14 cellular contexts compared by ENCODE assay signal in genomic region chrX:105063743-105064142, GRCh38.
DNase-seq lines count a peak whose midpoint lies in the region; ATAC-seq and TF ChIP-seq lines count a peak whose summit lies in the region.
"Had no signal": no experiment of that assay in that cellular context is flagged by ENCODE, and none has a peak within 500 bp of the region (broad histone marks: within the 10 kb centered on the region; RNA-seq: fewer than 3 reads in every experiment).

No MANE protein-coding gene starts in this region.

- no peaks in the 10 kb centered on the region for H3K9me2 ChIP-seq in SK-N-SH

- H3K4me2 ChIP-seq in SK-N-SH = no peak overlapping the region

- ATAC-seq in GM18502 (IDR thresholded peaks at IDR 0.05; ENCODE audit: poor library complexity, unreplicated experiment) = no peak

- no peaks in the 10 kb centered on the region for H3K36me3 Mint-ChIP-seq in endodermal cell (ENCODE audit: low read depth)

- H3K27ac ChIP-seq in endodermal cell (ENCODE audit: low read depth, low read length) (no peak overlapping the region), SK-N-SH (ENCODE audit: low read depth in 2 of 2, low read length in 1 of 2) (no peak overlapping the region)

- H3K9me3 ChIP-seq in endodermal cell (ENCODE audit: control insufficient read depth, low read length) = no peaks in the 10 kb centered on the region
- H3K9me3 ChIP-seq in SK-N-SH = no peaks in the 10 kb centered on the region

- H2AFZ ChIP-seq in SK-N-SH (ENCODE audit: low read depth) = no peak overlapping the region

- CTCF ChIA-PET in SK-N-SH (lab: Yijun Ruan, JAX) = no interaction called here

- H3K9me3 Mint-ChIP-seq in endodermal cell = peaks cover 38% of the 10 kb centered on the region
- H3K9me3 Mint-ChIP-seq: CD4-positive, alpha-beta T cell had no signal

- H3K4me1 Mint-ChIP-seq in endodermal cell = no peaks in the 10 kb centered on the region
- H3K4me1 Mint-ChIP-seq: B cell had no signal

- no peaks in the 10 kb centered on the region for H4K20me1 ChIP-seq in SK-N-SH (ENCODE audit: insufficient read depth)

- no peak overlapping the region for H3K27ac Mint-ChIP-seq in endodermal cell
- H3K27ac Mint-ChIP-seq: B cell; CD4-positive, alpha-beta T cell had no signal

- POLR2A ChIA-PET in SK-N-SH (lab: Yijun Ruan, JAX) = no interaction called here

- H3K4me3 ChIP-seq in H7 (ENCODE audit: insufficient read depth, low read depth, low read length) = no peak overlapping the region
- H3K4me3 ChIP-seq in endodermal cell (ENCODE audit: low read length) = no peak overlapping the region
- no peak overlapping the region for H3K4me3 ChIP-seq in SK-N-SH (ENCODE audit: low read depth in 2 of 2, low read length in 1 of 2)

- no peaks in the 10 kb centered on the region for H3K79me2 ChIP-seq in SK-N-SH (ENCODE audit: insufficient read depth)

- no peak for TF ChIP-seq EP300 in SK-N-SH (IDR thresholded peaks at IDR 0.05; ENCODE audit: borderline replicate concordance in 1 of 2, low read depth in 1 of 2, low read length in 1 of 2)

- H3K4me3 Mint-ChIP-seq in endodermal cell = no peak overlapping the region
- H3K4me3 Mint-ChIP-seq: B cell; CD4-positive, alpha-beta T cell had no signal

- no peaks in the 10 kb centered on the region for H3F3A ChIP-seq in SK-N-SH (replicated peaks; ENCODE audit: insufficient read depth)

- H3K9ac ChIP-seq in endodermal cell (ENCODE audit: extremely low read depth, low read length, poor library complexity, severe bottlenecking) = no peak overlapping the region
- no peak overlapping the region for H3K9ac ChIP-seq in SK-N-SH

- TF ChIP-seq CTCF in endodermal cell (conservative IDR thresholded peaks at IDR 0.05) = peak; percentile 62
- TF ChIP-seq CTCF in SK-N-SH (IDR thresholded peaks at IDR 0.05) = no peak

- DNase-seq in ELF-1 (ENCODE audit: low read depth, low spot score) (peak; percentile 7), H7 (peak; percentile 27), endodermal cell (peak; percentile 67), iPS-NIHi7 (ENCODE audit: extremely low spot score) (peak; percentile 27), DMS114 treated with DMSO at 0.1 percent for 48 hours (lab: John Stamatoyannopoulos, UW; ENCODE audit: unreplicated experiment) (no peak), SK-N-SH (no peak)
- DNase-seq: C1 segment of cervical spinal cord; CD4-positive, alpha-beta T cell; DMS153; DMS79 treated with DMSO at 0.1 percent for 48 hours; EL; GDM1 had no signal

- no peaks in the 10 kb centered on the region for H3K4me1 ChIP-seq in endodermal cell (ENCODE audit: control insufficient read depth, insufficient read depth, low read length)
- no peaks in the 10 kb centered on the region for H3K4me1 ChIP-seq in SK-N-SH (ENCODE audit: control insufficient read depth in 1 of 2, insufficient read depth in 2 of 2, low read depth in 1 of 2, low read length in 1 of 2)

- H3K36me3 ChIP-seq in H7 (replicated peaks; ENCODE audit: control insufficient read depth, insufficient read depth, low read length) (no peaks in the 10 kb centered on the region), endodermal cell (ENCODE audit: control insufficient read depth, insufficient read depth, low read length) (no peaks in the 10 kb centered on the region), SK-N-SH (replicated peaks in 1 of 2; ENCODE audit: control insufficient read depth in 1 of 2, insufficient read depth in 2 of 2, low read length in 1 of 2) (no peaks in the 10 kb centered on the region)

- no peaks in the 10 kb centered on the region for H3K27me3 Mint-ChIP-seq in endodermal cell (ENCODE audit: insufficient read depth)
- H3K27me3 Mint-ChIP-seq: B cell; CD4-positive, alpha-beta T cell had no signal

- H3K27me3 ChIP-seq in H7 (ENCODE audit: control insufficient read depth, insufficient read depth, low read length) (no peaks in the 10 kb centered on the region), endodermal cell (ENCODE audit: control insufficient read depth, insufficient read depth, low read length, poor library complexity, severe bottlenecking) (no peaks in the 10 kb centered on the region), SK-N-SH (ENCODE audit: insufficient read depth) (no peaks in the 10 kb centered on the region)

- TF ChIP-seq RAD21 in SK-N-SH (IDR thresholded peaks at IDR 0.05; ENCODE audit: low read length) = no peak

TF ChIP-seq in SK-N-SH, 30 proteins besides CTCF, POLR2A, EP300 and RAD21:
- TF ChIP-seq ZBTB33 (IDR thresholded peaks at IDR 0.05; ENCODE audit: borderline replicate concordance, low read depth) (no peak), GATA2 (CRISPR knock-in tag; IDR thresholded peaks at IDR 0.05) (no peak), GABPA (IDR thresholded peaks at IDR 0.05; ENCODE audit: low read depth) (no peak), YY1 (IDR thresholded peaks at IDR 0.05; ENCODE audit: low read depth) (no peak), USF2 (IDR thresholded peaks at IDR 0.05; ENCODE audit: borderline replicate concordance, low read depth, low read length) (no peak), USF1 (IDR thresholded peaks at IDR 0.05; ENCODE audit: borderline replicate concordance, low read depth) (no peak), MAX (IDR thresholded peaks at IDR 0.05; ENCODE audit: low read depth) (no peak), MEF2A (IDR thresholded peaks at IDR 0.05; ENCODE audit: borderline replicate concordance, low read depth) (no peak), JUND (IDR thresholded peaks at IDR 0.05) (no peak), CHD2 (IDR thresholded peaks at IDR 0.05; ENCODE audit: low read length, partially characterized antibody) (no peak), TCF12 (IDR thresholded peaks at IDR 0.05) (no peak), POLR2AphosphoS5 (IDR thresholded peaks at IDR 0.05; ENCODE audit: low read depth, low read length) (no peak), SMC3 (IDR thresholded peaks at IDR 0.05; ENCODE audit: low read depth, low read length) (no peak), IRF3 (IDR thresholded peaks at IDR 0.05; ENCODE audit: low read depth, low read length) (no peak), RXRA (IDR thresholded peaks at IDR 0.05; ENCODE audit: borderline replicate concordance, low read depth) (no peak), RCOR1 (IDR thresholded peaks at IDR 0.05; ENCODE audit: low read length) (no peak), NFIC (IDR thresholded peaks at IDR 0.05; ENCODE audit: borderline replicate concordance) (no peak)
TF ChIP-seq in SK-N-SH: peak in this region for 0.

Comparison
In these comparisons a context has a peak if more than half of its experiments do, and no peak if none do; other contexts are left out.
1. DNase-seq: peak in ELF-1 (single experiment), H7 (single experiment), endodermal cell (single experiment) and iPS-NIHi7 (single experiment); none in DMS114 treated with DMSO at 0.1 percent for 48 hours (single experiment) and SK-N-SH (single experiment).